ENCODE assay signal across 8 cellular contexts in genomic region chr3:51706788-51707731, GRCh38. TPM values are rescaled to one million over a fixed set of nuclear protein-coding genes. Genes with fewer than 3 reads are reported as not detected.
DNase-seq lines count a peak whose midpoint lies in the region; ATAC-seq and TF ChIP-seq lines count a peak whose summit lies in the region.

TSS of gene GRM2 (plus strand) at chr3:51707068. CDS start at chr3:51708984, 1,916 bp downstream.

- H3K4me3 Mint-ChIP-seq in CD14-positive monocyte = peak within 1 kb of the TSS in 1 of 2 donors; percentile 77
- peak within 1 kb of the TSS in 4 of 10 donors; percentile 18 to 74 (median 38) for H3K4me3 Mint-ChIP-seq in naive thymus-derived CD4-positive, alpha-beta T cell

- H3K4me3 ChIP-seq in HUES64 (ENCODE audit: low read length) = peak within 1 kb of the TSS; percentile 66
- no peak within 1 kb of the TSS for H3K4me3 ChIP-seq in naive thymus-derived CD4-positive, alpha-beta T cell (ENCODE audit: low read length)

- no peaks in the 10 kb centered on the region for H3K36me3 ChIP-seq in HUES64 (ENCODE audit: insufficient read depth, low read length)
- H3K36me3 ChIP-seq in naive thymus-derived CD4-positive, alpha-beta T cell (ENCODE audit: control insufficient read depth in 2 of 3, insufficient read depth in 3 of 3, low read length in 3 of 3) = peaks cover 0 to 31% (median 0%) of the 10 kb centered on the region in 3 experiments

- DNase-seq in CD14-positive monocyte (ENCODE audit: low spot score) (peak; percentile 43), fibroblast of the conjunctiva (ENCODE audit: low read depth) (peak; percentile 61)
- peak; percentile 31 for DNase-seq in activated T-cell treated with anti-CD3 and anti-CD28 coated beads, Interleukin-2, amount 50 U/mL, for 1 hour
- peak in 7 of 9 donors; percentile 0 to 43 (median 30) for DNase-seq in naive thymus-derived CD4-positive, alpha-beta T cell

- H3K27me3 Mint-ChIP-seq in CD14-positive monocyte (ENCODE audit: low read depth in 3 of 3) = peaks cover 8 to 18% (median 12%) of the 10 kb centered on the region in 3 donors
- peaks cover 0 to 11% (median 0%) of the 10 kb centered on the region in 5 donors for H3K27me3 Mint-ChIP-seq in naive thymus-derived CD4-positive, alpha-beta T cell

- H3K9me3 Mint-ChIP-seq in CD14-positive monocyte = peaks cover 0 to 7% (median 0%) of the 10 kb centered on the region in 7 donors
- H3K9me3 Mint-ChIP-seq in naive thymus-derived CD4-positive, alpha-beta T cell = no peaks in the 10 kb centered on the region

- H3K27me3 ChIP-seq in HUES64 (ENCODE audit: insufficient read depth, low read length) = peaks cover 25% of the 10 kb centered on the region
- no peaks in the 10 kb centered on the region for H3K27me3 ChIP-seq in naive thymus-derived CD4-positive, alpha-beta T cell (ENCODE audit: control insufficient read depth in 2 of 2, insufficient read depth in 2 of 2, low read length in 2 of 2)

- no peaks in the 10 kb centered on the region for H3K9me3 ChIP-seq in HUES64 (ENCODE audit: insufficient read depth, low read depth, low read length)
- H3K9me3 ChIP-seq in naive thymus-derived CD4-positive, alpha-beta T cell (ENCODE audit: control insufficient read depth in 2 of 3, low read length in 3 of 3) = no peaks in the 10 kb centered on the region

- no peak for TF ChIP-seq CTCF in CD14-positive monocyte (IDR thresholded peaks at IDR 0.05)

- CTCF ChIA-PET in naive thymus-derived CD4-positive, alpha-beta T cell (lab: Charles Lee) = interaction anchor here (1.0 kb wide), 1 partner anchor 17 kb away, joined by 7 read pairs; no protein-coding TSS in a partner anchor

- POLR2A ChIA-PET in naive thymus-derived CD4-positive, alpha-beta T cell (lab: Charles Lee) = no interaction called here

- peak; percentile 30 for ATAC-seq in naive thymus-derived CD4-positive, alpha-beta T cell
- ATAC-seq in GM18502 (IDR thresholded peaks at IDR 0.05; ENCODE audit: poor library complexity, unreplicated experiment) (no peak), GM19452 (IDR thresholded peaks at IDR 0.05; ENCODE audit: unreplicated experiment) (no peak), HG02885 (IDR thresholded peaks at IDR 0.05; ENCODE audit: poor library complexity, unreplicated experiment) (no peak)

- H3K36me3 Mint-ChIP-seq in CD14-positive monocyte = peaks cover 32 to 42% of the 10 kb centered on the region in 2 donors
- H3K36me3 Mint-ChIP-seq in naive thymus-derived CD4-positive, alpha-beta T cell = peaks cover 0 to 4% (median 0%) of the 10 kb centered on the region in 5 donors

- no peak within 1 kb of the TSS for H3K27ac ChIP-seq in HUES64 (ENCODE audit: low read depth, low read length)
- H3K27ac ChIP-seq in naive thymus-derived CD4-positive, alpha-beta T cell (ENCODE audit: low read depth, low read length) = no peak within 1 kb of the TSS

- peaks cover 16% of the 10 kb centered on the region; the same call in 1 of the 2 replicates for H3K4me1 ChIP-seq in HUES64 (ENCODE audit: insufficient read depth, low read length)
- no peaks in the 10 kb centered on the region for H3K4me1 ChIP-seq in naive thymus-derived CD4-positive, alpha-beta T cell (ENCODE audit: control insufficient read depth in 2 of 2, insufficient read depth in 2 of 2, low read length in 2 of 2)

- H3K9ac ChIP-seq in HUES64 (ENCODE audit: low read depth, low read length) = peak within 1 kb of the TSS; percentile 64

- intact Hi-C loops in CD14-positive monocyte (cut with micrococcal nuclease) = no loop called here
- intact Hi-C loops in naive thymus-derived CD4-positive, alpha-beta T cell (cut with micrococcal nuclease) = no loop called here

- no peaks in the 10 kb centered on the region for H3K4me1 Mint-ChIP-seq in CD14-positive monocyte
- H3K4me1 Mint-ChIP-seq in naive thymus-derived CD4-positive, alpha-beta T cell = peaks cover 10 to 45% (median 30%) of the 10 kb centered on the region in 7 donors

- 1% methylated on average over 69 of the region's 69 CpGs for WGBS in HUES64

- H3K27ac Mint-ChIP-seq in CD14-positive monocyte = peak within 1 kb of the TSS in 2 of 7 donors; percentile 3 to 47
- H3K27ac Mint-ChIP-seq in naive thymus-derived CD4-positive, alpha-beta T cell = peak within 1 kb of the TSS in 3 of 9 donors; percentile 2 to 46 (median 37)

RNA-seq across cellular contexts. Expression of gene GRM2, which starts in this region (rescaled TPM):
- polyA plus RNA-seq in CD14-positive monocyte = not detected
- 2.5 TPM for polyA plus RNA-seq in HUES64 (2013, experiment 1 of 2)
- polyA plus RNA-seq in HUES64 (2013, experiment 2 of 2) = 3.0 TPM
- 1 to 10 TPM; 1.3 to 5.1 (median 3.3) TPM for total RNA-seq in naive thymus-derived CD4-positive, alpha-beta T cell
- polyA plus RNA-seq in naive thymus-derived CD4-positive, alpha-beta T cell = under 1 TPM in 1 of 2 donors, not detected in 1; 0.14 TPM

Comparison
In these comparisons a context has a peak if more than half of its experiments do, and no peak if none do; other contexts are left out.
1. Peak in DNase-seq in CD14-positive monocyte; RNA of the gene not detected or under 1 TPM.